ENCODE assay signal across 17 cellular contexts in genomic region chr12:3540387-3541320, GRCh38. TPM values are rescaled to one million over a fixed set of nuclear protein-coding genes. Genes with fewer than 3 reads are reported as not detected.
DNase-seq lines count a peak whose midpoint lies in the region; FAIRE-seq and TF ChIP-seq lines count a peak whose summit lies in the region.
"Had no signal": no experiment of that assay in that cellular context is flagged by ENCODE, and none has a peak within 500 bp of the region (broad histone marks: within the 10 kb centered on the region; RNA-seq: fewer than 3 reads in every experiment).

No MANE protein-coding gene starts in this region.

- H3K36me3 ChIP-seq in H1 (ENCODE audit: control insufficient read depth in 2 of 4, insufficient read depth in 4 of 4, low read length in 3 of 4), result no peaks in the 10 kb centered on the region
- no peaks in the 10 kb centered on the region for H3K36me3 ChIP-seq in vagina

- H3K14ac ChIP-seq in H1 (ENCODE audit: insufficient read length), result no peak overlapping the region

- DNase-seq in NCI-H510A treated with DMSO at 0.1 percent for 48 hours (lab: John Stamatoyannopoulos, UW) (peak; percentile 16), NCI-H510A (lab: John Stamatoyannopoulos, UW) (no peak), H1 (ENCODE audit: low read depth in 1 of 2, low spot score in 2 of 2) (peak in 1 of 2 experiments; percentile 37), mesenteric fat pad (ENCODE audit: low spot score) (peak; percentile 49), vagina (ENCODE audit: extremely low spot score in 2 of 2) (peak; percentile 64 to 81), ureter (ENCODE audit: low spot score) (no peak), NCI-H2171 (lab: John Stamatoyannopoulos, UW) (no peak), SKM-1 treated with dmso at 0.1 percent for 144 hours (lab: John Stamatoyannopoulos, UW; ENCODE audit: unreplicated experiment) (no peak)
- DNase-seq: COR-L47, DND-41, GF-D8, IMR-90 had no signal

- TF ChIP-seq CTCF in H1 (IDR thresholded peaks at IDR 0.05; ENCODE audit: control extremely low read depth in 1 of 3, insufficient read depth in 1 of 3, low read depth in 1 of 3, low read length in 3 of 3) (no peak), vagina (IDR thresholded peaks at IDR 0.05) (no peak)

- no peak overlapping the region for H3K9ac ChIP-seq in H1 (replicated peaks in 1 of 4; ENCODE audit: extremely low read depth in 1 of 4, low read depth in 3 of 4, low read length in 3 of 4)

- 0 out of 2 replicates have a peak overlapping the region, but pooled peaks have one; percentile 61 for H2AK5ac ChIP-seq in H1 (ENCODE audit: low read depth, low read length)

- H2BK5ac ChIP-seq in H1 (ENCODE audit: low read depth, low read length), result no peak overlapping the region

- no peaks in the 10 kb centered on the region for H3K27me3 ChIP-seq in H1 (replicated peaks in 1 of 4; ENCODE audit: control insufficient read depth in 3 of 4, extremely low read depth in 1 of 4, insufficient read depth in 3 of 4, low read length in 3 of 4)
- H3K27me3 ChIP-seq in vagina, result no peaks in the 10 kb centered on the region

- WGBS in H1 (ENCODE audit: extremely low coverage in 1 of 2, insufficient coverage in 1 of 2, insufficient read length in 1 of 2, insufficient replicate concordance in 2 of 2, low coverage in 1 of 2, low lambda C conversion rate in 2 of 2, missing lambda C conversion rate in 1 of 2), 2 experiments, result 94% methylated on average over 14 of the region's 22 CpGs; no CpG with 5 or more reads in 1 of the 2 experiments

- H3K18ac ChIP-seq in H1 (ENCODE audit: extremely low read depth, low read length), result no peak overlapping the region; the same call in 1 of the 2 replicates

- H3K23ac ChIP-seq in H1 (ENCODE audit: insufficient read length), result no peak overlapping the region

- no peak overlapping the region for H3K56ac ChIP-seq in H1 (replicated peaks; ENCODE audit: insufficient read length, low read depth, low read length)

- no peaks in the 10 kb centered on the region for H3K23me2 ChIP-seq in H1 (ENCODE audit: low read depth, low read length)

- no peaks in the 10 kb centered on the region for H3K79me2 ChIP-seq in H1 (ENCODE audit: control insufficient read depth in 1 of 2, insufficient read depth in 2 of 2, low read length in 2 of 2)

- no peak overlapping the region for H4K5ac ChIP-seq in H1 (ENCODE audit: insufficient read length, low read depth, low read length)

- no peak overlapping the region for H2BK120ac ChIP-seq in H1 (replicated peaks; ENCODE audit: low read depth, low read length)

- no peak for FAIRE-seq in H1 (lab: Jason Lieb, UNC)
- FAIRE-seq: H54 had no signal

- H4K8ac ChIP-seq in H1 (ENCODE audit: extremely low read depth, insufficient read depth, low read length), result peak overlapping the region; percentile 85; the same call in 1 of the 2 replicates

- H3K4me3 ChIP-seq in H1 (ENCODE audit: extremely low read depth in 1 of 4, insufficient read depth in 2 of 4, low read depth in 3 of 4, low read length in 4 of 4) (no peak overlapping the region), vagina (no peak overlapping the region)

- H2AFZ ChIP-seq in H1 (ENCODE audit: low read length), result no peak overlapping the region

- no peak for TF ChIP-seq RAD21 in H1 (IDR thresholded peaks at IDR 0.05 in 1 of 2, conservative IDR thresholded peaks at IDR 0.05 in 1 of 2; ENCODE audit: low read depth in 2 of 2, low read length in 2 of 2)

- H3K9me3 ChIP-seq in H1 (ENCODE audit: insufficient read depth in 2 of 2, low read depth in 1 of 2, low read length in 1 of 2) (no peaks in the 10 kb centered on the region), vagina (no peaks in the 10 kb centered on the region)

- H4K91ac ChIP-seq in H1 (replicated peaks; ENCODE audit: insufficient read length, low read length), result no peak overlapping the region

- H4K20me1 ChIP-seq in H1 (replicated peaks in 1 of 2; ENCODE audit: control insufficient read depth in 1 of 2, insufficient read depth in 2 of 2, low read length in 2 of 2), result no peaks in the 10 kb centered on the region

- TF ChIP-seq POLR2A in H1 (IDR thresholded peaks at IDR 0.05; ENCODE audit: control extremely low read depth in 1 of 2, low read depth in 2 of 2, low read length in 2 of 2) (no peak), vagina (IDR thresholded peaks at IDR 0.05) (no peak)

- no peak overlapping the region for H3K4me2 ChIP-seq in H1 (ENCODE audit: insufficient read depth in 1 of 2, low read depth in 2 of 2, low read length in 2 of 2)

- H3K27ac ChIP-seq in H1 (ENCODE audit: low read depth, low read length) (no peak overlapping the region), vagina (no peak overlapping the region)
- H3K27ac ChIP-seq: 22Rv1 had no signal

- no peak overlapping the region for H2BK15ac ChIP-seq in H1 (ENCODE audit: low read length)

- intact Hi-C loops in vagina (cut with DNase I), result no loop called here

- POLR2A ChIA-PET in H1 (lab: Charles Lee; ENCODE audit: partially characterized antibody), result no interaction called here

- no peak for TF ChIP-seq EP300 in H1 (IDR thresholded peaks at IDR 0.05; ENCODE audit: borderline replicate concordance in 1 of 2, low read depth in 2 of 2, low read length in 2 of 2)

- H3K79me1 ChIP-seq in H1 (ENCODE audit: low read depth, low read length), result no peaks in the 10 kb centered on the region

- no peak overlapping the region for H3K4ac ChIP-seq in H1 (replicated peaks; ENCODE audit: insufficient read length, low read depth, low read length)

- H3K4me1 ChIP-seq in H1 (replicated peaks in 1 of 4; ENCODE audit: control insufficient read depth in 3 of 4, insufficient read depth in 4 of 4, low read length in 3 of 4), result no peaks in the 10 kb centered on the region
- no peaks in the 10 kb centered on the region for H3K4me1 ChIP-seq in vagina

- H2BK12ac ChIP-seq in H1 (ENCODE audit: low read depth, low read length), result no peak overlapping the region

- CTCF ChIA-PET in H1 (lab: Charles Lee; ENCODE audit: partially characterized antibody), result interaction anchor here (0.7 to 1.9 kb wide), 5 partner anchors 18 to 240 kb away, joined by 3 to 11 read pairs (median 3); no protein-coding TSS in a partner anchor

- no peak overlapping the region for H2BK20ac ChIP-seq in H1 (ENCODE audit: low read length)

TF ChIP-seq in H1, 55 proteins besides CTCF, POLR2A, EP300 and RAD21:
- TF ChIP-seq RFX5 (IDR thresholded peaks at IDR 0.05; ENCODE audit: borderline replicate concordance, low read depth, low read length), result no peak
- TF ChIP-seq YY1 (IDR thresholded peaks at IDR 0.05; ENCODE audit: low read depth, low read length), result no peak
- no peak for TF ChIP-seq PHF8 (conservative IDR thresholded peaks at IDR 0.05; ENCODE audit: low read depth, low read length)
- TF ChIP-seq SP1 (IDR thresholded peaks at IDR 0.05; ENCODE audit: low read depth, low read length), result no peak
- no peak for TF ChIP-seq NANOG (IDR thresholded peaks at IDR 0.05; ENCODE audit: insufficient read depth, low read depth, low read length, poor library complexity, severe bottlenecking)
- no peak for TF ChIP-seq TAF1 (IDR thresholded peaks at IDR 0.05; ENCODE audit: low read depth, low read length)
- TF ChIP-seq USF2 (IDR thresholded peaks at IDR 0.05; ENCODE audit: low read length), result no peak
- TF ChIP-seq HDAC6 (IDR thresholded peaks at IDR 0.05; ENCODE audit: low read depth, low read length), result no peak
- TF ChIP-seq E2F6 (IDR thresholded peaks at IDR 0.05), result no peak
- no peak for TF ChIP-seq SP4 (IDR thresholded peaks at IDR 0.05; ENCODE audit: low read length)
- TF ChIP-seq BACH1 (IDR thresholded peaks at IDR 0.05; ENCODE audit: low read length), result no peak
- no peak for TF ChIP-seq SIX5 (IDR thresholded peaks at IDR 0.05; ENCODE audit: low read depth, low read length)
- no peak for TF ChIP-seq CEBPB (IDR thresholded peaks at IDR 0.05; ENCODE audit: low read depth, low read length)

RNA-seq across cellular contexts. Expression of gene PRMT8, which starts 49.7 kb away (rescaled TPM):
- 0.30 and 0.48 TPM in 2 replicates for total RNA-seq in H1 (2021; fragmentation: NEBNext Ultra II Directional; extraction: Animal tissue kit (Norgen Biotek cat#: 25700))
- 0.88 and 0.92 TPM in 2 replicates for polyA plus RNA-seq in H1 (2011; rRNA removed)
- 1.1 TPM for polyA plus RNA-seq in H1 (2011; cell fraction: cytosol; rRNA removed)
- polyA plus RNA-seq in H1 (2011; cell fraction: nucleus; rRNA removed), result 2.0 TPM
- 0.71 to 1.3 TPM (median 1.1 TPM) in 4 replicates for polyA plus RNA-seq in H1 (2012, experiment 1 of 2)
- polyA plus RNA-seq in H1 (2012, experiment 2 of 2), result 0.29 TPM
- polyA plus RNA-seq in H1 (2013, experiment 1 of 2), result 0.28 TPM
- polyA plus RNA-seq in H1 (2013, experiment 2 of 2), result 0.35 TPM
- polyA minus RNA-seq in H1 (2011; rRNA and poly(A)+ RNA removed), result 1.9 and 2.6 TPM in 2 replicates
- polyA minus RNA-seq in H1 (2011; cell fraction: cytosol; rRNA and poly(A)+ RNA removed), result 0.66 TPM
- 2.0 TPM for polyA minus RNA-seq in H1 (2011; cell fraction: nucleus; rRNA and poly(A)+ RNA removed)
- not detected for total RNA-seq in mesenteric fat pad
- not detected for total RNA-seq in vagina
- not detected for total RNA-seq in ureter
- total RNA-seq: CD8-positive, alpha-beta T cell; IMR-90 had no signal
- polyA plus RNA-seq: BJ, CD14-positive monocyte, IMR-90 had no signal

Comparison
In these comparisons a context has a peak if more than half of its experiments do, and no peak if none do; other contexts are left out.
1. DNase-seq: peak in NCI-H510A treated with DMSO at 0.1 percent for 48 hours (single experiment), mesenteric fat pad (single experiment) and vagina (2 of 2); none in NCI-H510A (single experiment), ureter (single experiment), NCI-H2171 (single experiment) and SKM-1 treated with dmso at 0.1 percent for 144 hours (single experiment).